1 cellular context compared by ENCODE assay signal in genomic region chr6:161374971-161375873, GRCh38.
TF ChIP-seq lines count a peak whose summit lies in the region.

No MANE protein-coding gene starts in this region.

TF ChIP-seq in H1, 55 proteins besides CTCF, POLR2A, EP300 and RAD21 (continued from another document):
- TF ChIP-seq CHD7 (IDR thresholded peaks at IDR 0.05; ENCODE audit: insufficient replicate concordance, low read length) = no peak
- TF ChIP-seq ATF2 (IDR thresholded peaks at IDR 0.05; ENCODE audit: low read length) = no peak
- no peak for TF ChIP-seq SIX5 (IDR thresholded peaks at IDR 0.05; ENCODE audit: low read depth, low read length)
- TF ChIP-seq ZNF274 (IDR thresholded peaks at IDR 0.05; ENCODE audit: borderline replicate concordance, extremely low read depth, low read length) = no peak
- no peak for TF ChIP-seq RBBP5 (IDR thresholded peaks at IDR 0.05; ENCODE audit: borderline replicate concordance, low read depth, low read length)
- TF ChIP-seq BACH1 (IDR thresholded peaks at IDR 0.05; ENCODE audit: low read length) = no peak
- no peak for TF ChIP-seq NANOG (IDR thresholded peaks at IDR 0.05; ENCODE audit: insufficient read depth, low read depth, low read length, poor library complexity, severe bottlenecking)
- no peak for TF ChIP-seq SUZ12 (IDR thresholded peaks at IDR 0.05; ENCODE audit: low read length)
- TF ChIP-seq TBP (IDR thresholded peaks at IDR 0.05; ENCODE audit: low read depth, low read length) = no peak
- TF ChIP-seq PHF8 (conservative IDR thresholded peaks at IDR 0.05; ENCODE audit: low read depth, low read length) = no peak
- TF ChIP-seq NRF1 (IDR thresholded peaks at IDR 0.05; ENCODE audit: low read depth, low read length) = no peak
- TF ChIP-seq SP1 (IDR thresholded peaks at IDR 0.05; ENCODE audit: low read depth, low read length) = no peak
- TF ChIP-seq JUND (IDR thresholded peaks at IDR 0.05; ENCODE audit: low read length) = no peak
